9 cellular contexts compared by ENCODE assay signal in genomic region chr1:204828352-204828850, GRCh38.
A peak's percentile ranks its signal among the peaks of the same experiment; 100 is the strongest.
DNase-seq lines count a peak whose midpoint lies in the region; ATAC-seq and TF ChIP-seq lines count a peak whose summit lies in the region.
"Had no signal": no experiment of that assay in that cellular context is flagged by ENCODE, and none has a peak within 500 bp of the region (broad histone marks: within the 10 kb centered on the region; RNA-seq: fewer than 3 reads in every experiment).

No MANE protein-coding gene starts in this region.

- peaks cover 29% of the 10 kb centered on the region for H3K27me3 Mint-ChIP-seq in memory B cell

- H3K4me3 ChIP-seq in LNCaP clone FGC (ENCODE audit: low read depth, low read length) (peak overlapping the region; percentile 19; the same call in 1 of the 2 replicates), endocrine pancreas (ENCODE audit: control insufficient read depth, insufficient read depth, low read length) (no peak overlapping the region)

- H3K9me3 ChIP-seq in endocrine pancreas (ENCODE audit: control insufficient read depth, low read length), result no peaks in the 10 kb centered on the region

- no peak overlapping the region for H3K27ac Mint-ChIP-seq in memory B cell

- H3K4me3 Mint-ChIP-seq in memory B cell, result peak overlapping the region; percentile 62

- peak overlapping the region; percentile 54; the same call in 1 of the 2 replicates for H3K27ac ChIP-seq in VCaP
- H3K27ac ChIP-seq: HL-60 had no signal

- H3K9ac ChIP-seq in endocrine pancreas (ENCODE audit: control insufficient read depth, insufficient read depth, low read length), result peak overlapping the region; percentile 70

- no peaks in the 10 kb centered on the region for H3K36me3 Mint-ChIP-seq in memory B cell

- ATAC-seq in memory B cell (ENCODE audit: low read depth) (peak; percentile 88), HG03095 (IDR thresholded peaks at IDR 0.05; ENCODE audit: unreplicated experiment) (no peak), GM18858 (IDR thresholded peaks at IDR 0.05; ENCODE audit: unreplicated experiment) (no peak)

- DNase-seq in COLO668 (lab: John Stamatoyannopoulos, UW; ENCODE audit: unreplicated experiment), result peak; percentile 98
- DNase-seq in LNCaP clone FGC (ENCODE audit: low read depth), result no peak
- DNase-seq in memory B cell (ENCODE audit: low spot score in 2 of 2), result peak; percentile 47 to 55
- peak; percentile 13 to 39 for DNase-seq in stimulated activated CD8-positive, alpha-beta memory T cell treated with anti-CD3 and anti-CD28 coated beads, Interleukin-15, amount 100 ng/mL, for 48 hours (ENCODE audit: low read depth in 2 of 2)

- no peaks in the 10 kb centered on the region for H3K36me3 ChIP-seq in endocrine pancreas (ENCODE audit: control insufficient read depth, insufficient read depth, low read length)

- no peaks in the 10 kb centered on the region for H3K9me3 Mint-ChIP-seq in memory B cell

- H3K4me1 ChIP-seq in endocrine pancreas (ENCODE audit: control insufficient read depth, insufficient read depth, low read length), result no peaks in the 10 kb centered on the region

- H3K4me1 Mint-ChIP-seq in memory B cell, result peaks cover 9% of the 10 kb centered on the region

- no peaks in the 10 kb centered on the region for H3K27me3 ChIP-seq in endocrine pancreas (ENCODE audit: control insufficient read depth, insufficient read depth, low read length)

- 0 out of 2 replicates have a peak, but pooled peaks have one; percentile 15 for TF ChIP-seq CTCF in LNCaP clone FGC (IDR thresholded peaks at IDR 0.05; ENCODE audit: control insufficient read depth, extremely low read depth, insufficient read depth)
- peak; percentile 35 for TF ChIP-seq CTCF in VCaP (conservative IDR thresholded peaks at IDR 0.05)
